In the genomic region with DNA sequence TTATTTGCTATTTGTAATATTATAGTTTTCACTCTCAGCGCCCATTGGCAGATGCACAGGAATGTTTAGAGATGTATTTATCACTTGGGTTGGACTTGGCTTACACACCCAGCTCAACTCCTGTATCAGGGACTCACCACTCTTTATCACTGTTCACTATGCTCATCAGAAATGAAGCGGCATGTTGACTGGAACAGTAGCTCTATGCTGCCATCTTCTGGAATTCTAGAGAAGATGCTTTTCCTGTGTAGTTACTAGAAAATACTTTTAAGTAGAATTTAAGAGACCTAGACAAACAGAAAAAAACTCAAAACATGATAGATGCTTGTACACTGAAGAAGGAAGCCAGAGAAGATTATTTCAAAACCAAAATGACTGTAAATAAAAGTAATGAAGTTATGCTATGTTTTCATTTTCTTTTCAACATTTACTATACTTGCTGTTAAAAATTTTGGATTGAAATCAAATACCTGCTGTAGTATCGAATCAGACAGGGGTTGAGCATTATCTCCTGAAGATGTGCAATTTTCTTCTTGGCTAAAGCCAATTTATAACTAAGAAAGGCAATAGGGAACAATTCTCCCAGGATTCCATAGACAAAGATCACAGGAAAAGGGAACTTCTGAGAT, we compare ENCODE assay signal across 8 cellular contexts. TPM values are rescaled to one million over a fixed set of nuclear protein-coding genes. Genes with fewer than 3 reads are reported as not detected.
A peak's percentile ranks its signal among the peaks of the same experiment; 100 is the strongest.
DNase-seq lines count a peak whose midpoint lies in the region; ATAC-seq and TF ChIP-seq lines count a peak whose summit lies in the region.

No MANE protein-coding gene starts in this region.

- H3K27me3 Mint-ChIP-seq in GM23338 (ENCODE audit: insufficient read depth, low read depth, poor library complexity) = no peaks in the 10 kb centered on the region

- no peaks in the 10 kb centered on the region; the same call in 1 of the 2 replicates for H3K9me2 ChIP-seq in GM23338 (ENCODE audit: insufficient read depth)

- no peaks in the 10 kb centered on the region for H3K9me3 Mint-ChIP-seq in GM23338

- H3K27me3 ChIP-seq in GM23338 (ENCODE audit: insufficient read depth) (no peaks in the 10 kb centered on the region), KMS-11 (ENCODE audit: insufficient read depth, low read depth) (no peaks in the 10 kb centered on the region), Peyer's patch (no peaks in the 10 kb centered on the region), liver (ENCODE audit: control insufficient read depth in 4 of 4, insufficient read depth in 4 of 4, low read length in 3 of 4) (no peaks in the 10 kb centered on the region), aorta (ENCODE audit: control insufficient read depth in 1 of 2, insufficient read depth in 2 of 2, low read length in 1 of 2) (no peaks in the 10 kb centered on the region)

- TF ChIP-seq CTCF in GM23338 (conservative IDR thresholded peaks at IDR 0.05; ENCODE audit: low read depth in 2 of 2) (peak; percentile 80 to 88), KMS-11 (conservative IDR thresholded peaks at IDR 0.05; ENCODE audit: low read depth, low read length) (peak; percentile 65), Peyer's patch (IDR thresholded peaks at IDR 0.05) (peak in 4 of 6 experiments; percentile 63 to 69 (median 64)), coronary artery (IDR thresholded peaks at IDR 0.05) (peak; percentile 45), liver (IDR thresholded peaks at IDR 0.05; ENCODE audit: low read depth, low read length, missing input control) (peak; percentile 69)

- peak; percentile 89 to 91 for TF ChIP-seq RAD21 in liver (IDR thresholded peaks at IDR 0.05)

- no peak overlapping the region for H3K27ac ChIP-seq in GM23338 (ENCODE audit: low read depth)
- no peak overlapping the region for H3K27ac ChIP-seq in KMS-11
- H3K27ac ChIP-seq in Peyer's patch = no peak overlapping the region
- H3K27ac ChIP-seq in coronary artery = no peak overlapping the region
- no peak overlapping the region for H3K27ac ChIP-seq in liver (ENCODE audit: low read depth in 1 of 2, low read length in 2 of 2)
- no peak overlapping the region for H3K27ac ChIP-seq in aorta (ENCODE audit: low read depth in 1 of 2, low read length in 2 of 2)

- TF ChIP-seq POLR2A in Peyer's patch (IDR thresholded peaks at IDR 0.05) = no peak

- no peak overlapping the region for H3K4me3 Mint-ChIP-seq in GM23338

- ATAC-seq in GM23338 (peak; percentile 56), aorta (ENCODE audit: low FRiP score) (peak; percentile 85)

- H4K20me1 ChIP-seq in GM23338 (replicated peaks; ENCODE audit: insufficient read depth) (no peaks in the 10 kb centered on the region), KMS-11 (ENCODE audit: insufficient read depth) (no peaks in the 10 kb centered on the region)

- H2AFZ ChIP-seq in GM23338 = peak overlapping the region; percentile 9; the same call in 1 of the 2 replicates
- no peak overlapping the region for H2AFZ ChIP-seq in KMS-11 (ENCODE audit: low read depth)

- peak; percentile 4 for DNase-seq in activated naive CD4-positive, alpha-beta T cell treated with Interleukin-2 at 50 U/mL for 16 hours
- DNase-seq in activated naive CD4-positive, alpha-beta T cell (lab: John Stamatoyannopoulos, UW) = no peak
- DNase-seq in GM23338 (ENCODE audit: low spot score) (peak; percentile 75), Peyer's patch (no peak), coronary artery (ENCODE audit: low spot score) (no peak), aorta (no peak)

- H3K36me3 ChIP-seq in GM23338 (ENCODE audit: insufficient read depth) (no peaks in the 10 kb centered on the region), KMS-11 (ENCODE audit: insufficient read depth) (no peaks in the 10 kb centered on the region), Peyer's patch (no peaks in the 10 kb centered on the region), liver (ENCODE audit: control insufficient read depth in 4 of 4, insufficient read depth in 3 of 4, low read depth in 1 of 4, low read length in 3 of 4) (no peaks in the 10 kb centered on the region), aorta (ENCODE audit: control insufficient read depth in 1 of 2, insufficient read depth in 2 of 2, low read length in 1 of 2) (no peaks in the 10 kb centered on the region)

- H3K36me3 Mint-ChIP-seq in GM23338 (ENCODE audit: low read depth) = no peaks in the 10 kb centered on the region

- H3K9ac ChIP-seq in KMS-11 = no peak overlapping the region
- H3K9ac ChIP-seq in liver (ENCODE audit: low read depth in 1 of 2, low read length in 2 of 2) = no peak overlapping the region

- H3K79me2 ChIP-seq in GM23338 (replicated peaks; ENCODE audit: insufficient read depth) (no peaks in the 10 kb centered on the region), KMS-11 (ENCODE audit: insufficient read depth, low read depth) (no peaks in the 10 kb centered on the region)

- H3K27ac Mint-ChIP-seq in GM23338 = no peak overlapping the region

- intact Hi-C loops in aorta (cut with DNase I) = loop anchor here (2.0 to 5.0 kb wide), 2 partner anchors 915 to 917 kb away; no protein-coding TSS in a partner anchor

- H3K4me1 Mint-ChIP-seq in GM23338 = peaks cover 12% of the 10 kb centered on the region; the same call in 2 of the 3 replicates

- no peaks in the 10 kb centered on the region for H3K4me1 ChIP-seq in GM23338 (ENCODE audit: insufficient read depth)
- no peaks in the 10 kb centered on the region for H3K4me1 ChIP-seq in KMS-11 (ENCODE audit: low read depth, poor library complexity, severe bottlenecking)
- no peaks in the 10 kb centered on the region for H3K4me1 ChIP-seq in Peyer's patch
- no peaks in the 10 kb centered on the region for H3K4me1 ChIP-seq in liver (ENCODE audit: control insufficient read depth in 4 of 4, insufficient read depth in 4 of 4, low read length in 3 of 4)
- H3K4me1 ChIP-seq in aorta (ENCODE audit: control insufficient read depth in 1 of 2, insufficient read depth in 2 of 2, low read length in 2 of 2) = no peaks in the 10 kb centered on the region

- no peaks in the 10 kb centered on the region for H3F3A ChIP-seq in GM23338 (replicated peaks; ENCODE audit: low read depth)

- no peaks in the 10 kb centered on the region for H3K9me3 ChIP-seq in Peyer's patch
- no peaks in the 10 kb centered on the region for H3K9me3 ChIP-seq in liver (ENCODE audit: control insufficient read depth in 4 of 4, low read length in 3 of 4)
- no peaks in the 10 kb centered on the region for H3K9me3 ChIP-seq in aorta (ENCODE audit: control insufficient read depth, low read length)

- no peak overlapping the region for H3K4me2 ChIP-seq in GM23338
- H3K4me2 ChIP-seq in KMS-11 = no peak overlapping the region

- H3K4me3 ChIP-seq in GM23338 (no peak overlapping the region), KMS-11 (IDR thresholded peaks at IDR 0.05; ENCODE audit: insufficient read depth, low read depth, low read length) (no peak overlapping the region), Peyer's patch (no peak overlapping the region), coronary artery (no peak overlapping the region), liver (ENCODE audit: low read depth in 1 of 3, low read length in 3 of 3) (no peak overlapping the region), aorta (ENCODE audit: low read length in 2 of 2) (no peak overlapping the region)

- WGBS in liver = 19% methylated on average over 3 of the region's 3 CpGs
- 22 to 24% methylated on average over 3 of the region's 3 CpGs for WGBS in aorta, 2 donors

TF ChIP-seq in liver, 16 proteins besides CTCF, POLR2A, EP300 and RAD21 (continues in another document):
- TF ChIP-seq FOXA2 (IDR thresholded peaks at IDR 0.05) (no peak), SP1 (IDR thresholded peaks at IDR 0.05) (no peak), TAF1 (conservative IDR thresholded peaks at IDR 0.05) (no peak), HNF4A (conservative IDR thresholded peaks at IDR 0.05) (no peak), YY1 (IDR thresholded peaks at IDR 0.05) (no peak), JUND (IDR thresholded peaks at IDR 0.05) (no peak), FOXA1 (IDR thresholded peaks at IDR 0.05) (no peak)
- TF ChIP-seq, protein P1, sequence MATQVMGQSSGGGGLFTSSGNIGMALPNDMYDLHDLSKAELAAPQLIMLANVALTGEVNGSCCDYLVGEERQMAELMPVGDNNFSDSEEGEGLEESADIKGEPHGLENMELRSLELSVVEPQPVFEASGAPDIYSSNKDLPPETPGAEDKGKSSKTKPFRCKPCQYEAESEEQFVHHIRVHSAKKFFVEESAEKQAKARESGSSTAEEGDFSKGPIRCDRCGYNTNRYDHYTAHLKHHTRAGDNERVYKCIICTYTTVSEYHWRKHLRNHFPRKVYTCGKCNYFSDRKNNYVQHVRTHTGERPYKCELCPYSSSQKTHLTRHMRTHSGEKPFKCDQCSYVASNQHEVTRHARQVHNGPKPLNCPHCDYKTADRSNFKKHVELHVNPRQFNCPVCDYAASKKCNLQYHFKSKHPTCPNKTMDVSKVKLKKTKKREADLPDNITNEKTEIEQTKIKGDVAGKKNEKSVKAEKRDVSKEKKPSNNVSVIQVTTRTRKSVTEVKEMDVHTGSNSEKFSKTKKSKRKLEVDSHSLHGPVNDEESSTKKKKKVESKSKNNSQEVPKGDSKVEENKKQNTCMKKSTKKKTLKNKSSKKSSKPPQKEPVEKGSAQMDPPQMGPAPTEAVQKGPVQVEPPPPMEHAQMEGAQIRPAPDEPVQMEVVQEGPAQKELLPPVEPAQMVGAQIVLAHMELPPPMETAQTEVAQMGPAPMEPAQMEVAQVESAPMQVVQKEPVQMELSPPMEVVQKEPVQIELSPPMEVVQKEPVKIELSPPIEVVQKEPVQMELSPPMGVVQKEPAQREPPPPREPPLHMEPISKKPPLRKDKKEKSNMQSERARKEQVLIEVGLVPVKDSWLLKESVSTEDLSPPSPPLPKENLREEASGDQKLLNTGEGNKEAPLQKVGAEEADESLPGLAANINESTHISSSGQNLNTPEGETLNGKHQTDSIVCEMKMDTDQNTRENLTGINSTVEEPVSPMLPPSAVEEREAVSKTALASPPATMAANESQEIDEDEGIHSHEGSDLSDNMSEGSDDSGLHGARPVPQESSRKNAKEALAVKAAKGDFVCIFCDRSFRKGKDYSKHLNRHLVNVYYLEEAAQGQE (IDR thresholded peaks at IDR 0.05) = no peak
- TF ChIP-seq, protein P2, sequence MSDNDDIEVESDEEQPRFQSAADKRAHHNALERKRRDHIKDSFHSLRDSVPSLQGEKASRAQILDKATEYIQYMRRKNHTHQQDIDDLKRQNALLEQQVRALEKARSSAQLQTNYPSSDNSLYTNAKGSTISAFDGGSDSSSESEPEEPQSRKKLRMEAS (IDR thresholded peaks at IDR 0.05) = no peak

RNA-seq across cellular contexts. Expression of a gene that starts 47.4 kb away (rescaled TPM):
- 2.9 and 8.3 TPM in 2 replicates for total RNA-seq in GM23338 (2014; rRNA removed; shearing (Covaris generic))
- polyA plus RNA-seq in GM23338 (2016; fragmentation: Nextera tagmentation; extraction: Ambion mirVana) = 2.7 and 4.3 TPM in 2 replicates
- not detected for total RNA-seq in Peyer's patch
- total RNA-seq in liver = under 1 TPM in 1 of 2 donors, not detected in 1; 0.19 TPM
- under 1 TPM in 1 of 2 donors, not detected in 1; 0.15 TPM for polyA plus RNA-seq in liver
- total RNA-seq in aorta = not detected
- polyA plus RNA-seq in aorta = not detected

Comparison
In these comparisons a context has a peak if more than half of its experiments do, and no peak if none do; other contexts are left out.
1. DNase-seq: peak in activated naive CD4-positive, alpha-beta T cell treated with Interleukin-2 at 50 U/mL for 16 hours (single experiment) and GM23338 (single experiment); none in activated naive CD4-positive, alpha-beta T cell (0 of 4), Peyer's patch (0 of 3), coronary artery (single experiment) and aorta (0 of 2).
2. Peak in every context shown above with its lines, with median percentiles within 50 percentile points of each other: CTCF ChIP-seq.